1 cellular context compared by ENCODE assay signal in the genomic region with DNA sequence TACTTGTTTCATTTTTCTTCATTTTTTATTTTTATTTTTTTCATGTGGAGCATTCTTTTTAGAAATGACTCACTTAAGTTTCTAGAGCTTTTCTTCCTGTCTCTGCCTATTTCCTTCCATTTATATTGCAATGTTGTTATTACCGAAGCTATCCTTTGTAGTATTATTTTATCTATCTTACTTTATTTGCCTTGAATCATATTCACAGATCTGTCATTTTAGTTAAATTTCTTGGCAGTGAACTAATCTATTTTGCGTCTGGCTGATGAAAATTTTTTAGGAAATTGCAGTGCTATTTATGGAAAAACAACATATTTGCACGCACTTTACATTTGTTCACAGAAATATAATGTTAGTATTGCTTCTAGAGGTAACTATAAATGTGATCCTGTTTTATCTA.
TF ChIP-seq lines count a peak whose summit lies in the region.

No MANE protein-coding gene starts in this region.

TF ChIP-seq in endothelial cell of umbilical vein, 7 proteins besides CTCF, POLR2A, EP300 and RAD21:
- TF ChIP-seq, protein P1, sequence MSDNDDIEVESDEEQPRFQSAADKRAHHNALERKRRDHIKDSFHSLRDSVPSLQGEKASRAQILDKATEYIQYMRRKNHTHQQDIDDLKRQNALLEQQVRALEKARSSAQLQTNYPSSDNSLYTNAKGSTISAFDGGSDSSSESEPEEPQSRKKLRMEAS (IDR thresholded peaks at IDR 0.05; ENCODE audit: insufficient read depth, insufficient read length) = no peak
- TF ChIP-seq EZH2 (IDR thresholded peaks at IDR 0.05; ENCODE audit: borderline replicate concordance, low read depth, low read length, severe bottlenecking) (no peak), MYC (IDR thresholded peaks at IDR 0.05; ENCODE audit: low read depth, low read length) (no peak), JUN (IDR thresholded peaks at IDR 0.05; ENCODE audit: borderline replicate concordance, insufficient read depth, insufficient read length, low read depth) (no peak), FOS (IDR thresholded peaks at IDR 0.05; ENCODE audit: borderline replicate concordance, insufficient read depth, low read length) (peak; percentile 75), GATA2 (IDR thresholded peaks at IDR 0.05; ENCODE audit: insufficient read depth, insufficient read length, low read depth, low read length) (peak; percentile 48), POLR2AphosphoS5 (IDR thresholded peaks at IDR 0.05; ENCODE audit: insufficient read depth, low read depth, low read length) (no peak)
